Comparison of ENCODE assay signal across 10 cellular contexts in the genomic region with DNA sequence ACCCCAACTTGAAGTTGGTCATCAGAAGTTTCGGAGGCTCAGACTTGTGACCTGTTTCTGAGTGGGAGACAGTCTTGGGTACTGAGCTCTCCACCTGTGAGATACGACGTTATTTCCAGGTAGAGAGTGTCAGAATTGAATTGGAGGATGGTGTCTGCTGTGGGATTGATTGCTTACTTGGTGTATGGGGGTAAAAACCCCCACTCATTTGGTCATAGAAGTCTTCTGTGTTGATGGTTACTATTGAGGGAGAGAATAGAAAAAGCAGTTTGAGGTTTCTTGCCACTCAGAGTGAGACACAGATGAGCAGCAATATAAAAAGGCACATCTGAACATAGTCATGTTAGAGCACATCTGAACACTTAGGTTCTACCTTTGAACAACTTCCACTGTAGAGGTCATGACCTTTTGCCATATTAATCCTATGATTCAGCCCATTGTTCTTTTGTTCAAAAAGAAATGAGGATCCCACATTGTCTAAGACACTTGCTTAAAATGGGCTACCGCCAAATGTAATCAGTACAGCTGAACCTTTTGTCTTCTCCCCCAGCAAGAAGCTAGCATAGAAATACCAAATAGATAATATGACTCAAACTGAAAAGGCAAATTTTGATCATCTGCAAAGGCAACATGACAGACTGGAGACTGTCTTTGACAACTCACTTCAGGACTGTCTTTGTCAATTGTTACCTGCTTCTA.
DNase-seq lines count a peak whose midpoint lies in the region; ATAC-seq and TF ChIP-seq lines count a peak whose summit lies in the region.
"Had no signal": no experiment of that assay in that cellular context is flagged by ENCODE, and none has a peak within 500 bp of the region (broad histone marks: within the 10 kb centered on the region; RNA-seq: fewer than 3 reads in every experiment).

No MANE protein-coding gene starts in this region.

- no peaks in the 10 kb centered on the region for H3K9me3 ChIP-seq in vagina
- H3K9me3 ChIP-seq: neutrophil had no signal

- no peaks in the 10 kb centered on the region for H3K4me1 ChIP-seq in vagina

- intact Hi-C loops in vagina (cut with DNase I), result no loop called here

- DNase-seq in GM13977 (ENCODE audit: low spot score) (peak; percentile 48), NCI-H187 (lab: John Stamatoyannopoulos, UW) (no peak), pons (ENCODE audit: low spot score) (no peak), vagina (ENCODE audit: extremely low spot score in 2 of 2) (no peak), D341Med (ENCODE audit: low spot score) (no peak)
- peak; percentile 44 to 58 for DNase-seq in activated T-cell treated with anti-CD3 and anti-CD28 coated beads, Interleukin-2, amount 50 U/mL, for 48 hours
- DNase-seq: DND-41 had no signal

- TF ChIP-seq POLR2A in vagina (IDR thresholded peaks at IDR 0.05), result no peak

- TF ChIP-seq CTCF in GM13977 (IDR thresholded peaks at IDR 0.05; ENCODE audit: extremely low read depth, insufficient read depth, missing control alignments) (no peak), vagina (IDR thresholded peaks at IDR 0.05) (no peak)

- no peak overlapping the region for H3K27ac ChIP-seq in vagina
- H3K27ac ChIP-seq: neutrophil had no signal

- H3K4me3 ChIP-seq in vagina, result no peak overlapping the region

- H3K36me3 ChIP-seq in vagina, result no peaks in the 10 kb centered on the region
- H3K36me3 ChIP-seq: neutrophil had no signal

- ATAC-seq in GM19395 (IDR thresholded peaks at IDR 0.05; ENCODE audit: unreplicated experiment), result peak; percentile 71
- ATAC-seq in HG03045 (IDR thresholded peaks at IDR 0.05; ENCODE audit: unreplicated experiment), result peak; percentile 58

- in situ Hi-C loops in GM13977 (cut with MboI; ENCODE audit: low pct_unique_long_range_greater_than_20kb, low sequenced_read_pairs, unreplicated experiment), result no loop called here

- no peaks in the 10 kb centered on the region for H3K27me3 ChIP-seq in vagina
- H3K27me3 ChIP-seq: neutrophil had no signal

Comparison
In these comparisons a context has a peak if more than half of its experiments do, and no peak if none do; other contexts are left out.
1. DNase-seq: peak in GM13977 (single experiment) and activated T-cell treated with anti-CD3 and anti-CD28 coated beads, Interleukin-2, amount 50 U/mL, for 48 hours (2 of 2); none in NCI-H187 (0 of 2), pons (single experiment), vagina (0 of 2) and D341Med (single experiment).